14 cellular contexts compared by ENCODE assay signal in the genomic region with DNA sequence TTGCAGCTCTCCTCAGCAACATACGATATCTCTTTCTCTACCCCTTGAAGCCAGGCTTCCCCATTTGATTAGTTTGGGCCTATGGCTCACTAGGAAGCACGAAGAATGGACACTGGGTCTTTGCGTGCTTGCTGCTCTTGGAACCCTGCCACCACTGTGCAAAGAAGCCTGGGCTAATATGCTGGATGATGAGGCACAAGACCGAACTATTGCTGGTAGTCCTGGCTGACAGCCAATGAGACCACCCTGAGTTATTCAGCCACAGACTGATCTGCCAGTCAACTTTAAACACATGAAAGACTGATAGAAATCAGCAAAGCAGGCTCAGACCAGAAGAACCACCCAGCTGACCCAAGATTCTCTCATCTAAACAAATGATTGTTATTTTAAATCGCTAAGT.
A peak's percentile ranks its signal among the peaks of the same experiment; 100 is the strongest.
DNase-seq lines count a peak whose midpoint lies in the region; ATAC-seq and TF ChIP-seq lines count a peak whose summit lies in the region.
"Had no signal": no experiment of that assay in that cellular context is flagged by ENCODE, and none has a peak within 500 bp of the region (broad histone marks: within the 10 kb centered on the region; RNA-seq: fewer than 3 reads in every experiment).

No MANE protein-coding gene starts in this region.

- no peaks in the 10 kb centered on the region for H3K27me3 Mint-ChIP-seq in mesothelial cell of epicardium (ENCODE audit: low read depth)
- H3K27me3 Mint-ChIP-seq: CD4-positive, alpha-beta T cell had no signal

- no peak for TF ChIP-seq RAD21 in IMR-90 (IDR thresholded peaks at IDR 0.05; ENCODE audit: low read length)

- H3K4ac ChIP-seq in IMR-90 (ENCODE audit: low read depth, low read length), result no peak overlapping the region

- no TSS peak for BruUV-seq in IMR-90 (replicated peaks; lab: Mats Ljungman, UMichigan)

- H2AFZ ChIP-seq in IMR-90 (replicated peaks; ENCODE audit: low read length, poor library complexity), result peak overlapping the region; percentile 63
- H2AFZ ChIP-seq: GM23338 had no signal

- in situ Hi-C loops in IMR-90 (cut with MboI; ENCODE audit: low sequenced_read_pairs), result no loop called here

- no peak overlapping the region for H4K5ac ChIP-seq in IMR-90 (ENCODE audit: low read depth, low read length)

- H2AK9ac ChIP-seq in IMR-90 (replicated peaks; ENCODE audit: low read depth, low read length, poor library complexity), result no peak overlapping the region

- H3K27ac Mint-ChIP-seq in mesothelial cell of epicardium, result no peak overlapping the region
- H3K27ac Mint-ChIP-seq: CD4-positive, alpha-beta T cell; GM23338 had no signal

- no peak overlapping the region for H3K9ac ChIP-seq in IMR-90 (ENCODE audit: low read depth, low read length)

- no peaks in the 10 kb centered on the region for H4K20me1 ChIP-seq in IMR-90 (ENCODE audit: insufficient read depth, low read length)

- H3K56ac ChIP-seq in IMR-90 (ENCODE audit: extremely low read depth, insufficient read depth, low read length), result no peak overlapping the region

- H3K4me1 ChIP-seq in BE2C, result peaks cover 5% of the 10 kb centered on the region
- H3K4me1 ChIP-seq in IMR-90 (ENCODE audit: control insufficient read depth, insufficient read depth, low read length), result no peaks in the 10 kb centered on the region
- peaks cover 37% of the 10 kb centered on the region for H3K4me1 ChIP-seq in SJSA1 (replicated peaks)
- H3K4me1 ChIP-seq in foreskin keratinocyte, result no peaks in the 10 kb centered on the region

- H3K36me3 ChIP-seq in BE2C (no peaks in the 10 kb centered on the region), IMR-90 (ENCODE audit: control insufficient read depth, insufficient read depth, low read length) (no peaks in the 10 kb centered on the region), SJSA1 (no peaks in the 10 kb centered on the region)

- H3K14ac ChIP-seq in IMR-90 (replicated peaks; ENCODE audit: low read depth, low read length), result no peak overlapping the region

- DNase-seq in BE2C, result peak; percentile 64
- DNase-seq in IMR-90, result no peak
- DNase-seq in SJSA1 (ENCODE audit: low read depth in 1 of 2, low spot score in 2 of 2), result peak; percentile 69 to 92
- peak; percentile 15 for DNase-seq in brain pericyte (ENCODE audit: low read depth, low spot score)
- DNase-seq in mesothelial cell of epicardium (ENCODE audit: low spot score in 2 of 2, unreplicated experiment in 2 of 2), result no peak
- DNase-seq in SHP77 treated with DMSO at 0.1 percent for 48 hours (lab: John Stamatoyannopoulos, UW), result no peak
- no peak for DNase-seq in foreskin keratinocyte
- DNase-seq: ACHN; Caco-2; CD4-positive, alpha-beta T cell; HCEC 1CT had no signal

- intact Hi-C loops in IMR-90 (cut with micrococcal nuclease), result no loop called here

- no CpG with 5 or more reads among the region's 5 CpGs for WGBS in IMR-90 (ENCODE audit: extremely low coverage in 2 of 2, insufficient read length in 1 of 2), 2 experiments

- CTCF ChIA-PET in IMR-90 (lab: Yijun Ruan, JAX), result interaction anchor here (0.6 kb wide), 1 partner anchor 66 kb away, joined by 4 read pairs; no protein-coding TSS in a partner anchor

- H3K18ac ChIP-seq in IMR-90 (ENCODE audit: low read depth, low read length), result no peak overlapping the region

- dilution Hi-C loops in IMR-90 (cut with HindIII; ENCODE audit: low sequenced_read_pairs, unreplicated experiment), result no loop called here

- H2AK5ac ChIP-seq in IMR-90 (ENCODE audit: low read depth, low read length), result no peak overlapping the region

- no peak overlapping the region for H3K4me2 ChIP-seq in IMR-90 (ENCODE audit: low read depth, low read length)
- H3K4me2 ChIP-seq: GM23338 had no signal

- no peak for TF ChIP-seq POLR2A in IMR-90 (IDR thresholded peaks at IDR 0.05; ENCODE audit: low read depth, low read length)

- H2BK20ac ChIP-seq in IMR-90 (ENCODE audit: low read depth, low read length), result no peak overlapping the region

- H3K9me1 ChIP-seq in IMR-90 (ENCODE audit: insufficient read depth, low read length), result no peaks in the 10 kb centered on the region; the same call in 1 of the 2 replicates

- H3K4me1 Mint-ChIP-seq in mesothelial cell of epicardium, result peaks cover 8% of the 10 kb centered on the region
- H3K4me1 Mint-ChIP-seq: GM23338 had no signal

- H3K9me3 ChIP-seq in BE2C (no peaks in the 10 kb centered on the region), IMR-90 (ENCODE audit: control insufficient read depth, insufficient read depth, low read length) (no peaks in the 10 kb centered on the region), SJSA1 (replicated peaks) (no peaks in the 10 kb centered on the region)
- H3K9me3 ChIP-seq: Caco-2 had no signal

- no peaks in the 10 kb centered on the region for H3K79me1 ChIP-seq in IMR-90 (ENCODE audit: low read depth in 1 of 2, low read length in 2 of 2)

- POLR2A ChIA-PET in IMR-90 (lab: Charles Lee; ENCODE audit: unreplicated experiment), result no interaction called here

- no peaks in the 10 kb centered on the region for H3K27me3 ChIP-seq in BE2C
- no peaks in the 10 kb centered on the region for H3K27me3 ChIP-seq in IMR-90 (ENCODE audit: control insufficient read depth, insufficient read depth, low read length)
- no peaks in the 10 kb centered on the region for H3K27me3 ChIP-seq in SJSA1 (replicated peaks)
- no peaks in the 10 kb centered on the region for H3K27me3 ChIP-seq in foreskin keratinocyte

- H3K36me3 Mint-ChIP-seq in mesothelial cell of epicardium, result no peaks in the 10 kb centered on the region

- no peak overlapping the region for H2BK5ac ChIP-seq in IMR-90 (ENCODE audit: low read depth, low read length, poor library complexity, severe bottlenecking)

- TF ChIP-seq CTCF in BE2C (IDR thresholded peaks at IDR 0.05; ENCODE audit: low read depth, low read length), result no peak
- TF ChIP-seq CTCF in IMR-90 (conservative IDR thresholded peaks at IDR 0.05; ENCODE audit: low read depth, low read length), result no peak
- no peak for TF ChIP-seq CTCF in mesothelial cell of epicardium (IDR thresholded peaks at IDR 0.05; ENCODE audit: unreplicated experiment)
- no peak for TF ChIP-seq CTCF in foreskin keratinocyte (conservative IDR thresholded peaks at IDR 0.05)

- no peak for ATAC-seq in IMR-90 (ENCODE audit: low read depth)
- no peak for ATAC-seq in foreskin keratinocyte
- ATAC-seq: GM23338 had no signal

- no peak overlapping the region for H2BK120ac ChIP-seq in IMR-90 (ENCODE audit: low read depth, low read length)

- no peaks in the 10 kb centered on the region for H3K9me3 Mint-ChIP-seq in mesothelial cell of epicardium
- H3K9me3 Mint-ChIP-seq: CD4-positive, alpha-beta T cell; GM23338 had no signal

- no peak overlapping the region for H4K8ac ChIP-seq in IMR-90 (ENCODE audit: low read depth in 2 of 2, low read length in 2 of 2)

- no peak overlapping the region for H3K4me3 Mint-ChIP-seq in mesothelial cell of epicardium
- H3K4me3 Mint-ChIP-seq: CD4-positive, alpha-beta T cell; GM23338 had no signal

- H3K27ac ChIP-seq in IMR-90 (ENCODE audit: insufficient read depth, low read length), result no peak overlapping the region
- H3K27ac ChIP-seq in SJSA1, result no peak overlapping the region
- H3K27ac ChIP-seq in foreskin keratinocyte, result no peak overlapping the region
- H3K27ac ChIP-seq: C4-2B, HL-60 had no signal

- no peak overlapping the region for H3K4me3 ChIP-seq in BE2C (ENCODE audit: low read depth, low read length)
- H3K4me3 ChIP-seq in IMR-90 (ENCODE audit: insufficient read depth, low read depth, low read length), result no peak overlapping the region
- H3K4me3 ChIP-seq in SJSA1, result no peak overlapping the region
- H3K4me3 ChIP-seq: GM23338 had no signal

- H4K91ac ChIP-seq in IMR-90 (ENCODE audit: insufficient read depth, low read depth, low read length), result no peak overlapping the region

- no peak overlapping the region for H2BK15ac ChIP-seq in IMR-90 (ENCODE audit: low read depth, low read length)

- no peak overlapping the region for H3K23ac ChIP-seq in IMR-90 (ENCODE audit: low read depth, low read length)

TF ChIP-seq in IMR-90, 13 proteins besides CTCF, POLR2A, EP300 and RAD21:
- no peak for TF ChIP-seq MAZ (IDR thresholded peaks at IDR 0.05; ENCODE audit: borderline replicate concordance, low read depth, low read length)
- no peak for TF ChIP-seq CEBPB (IDR thresholded peaks at IDR 0.05; ENCODE audit: low read depth, low read length)

Comparison
In these comparisons a context has a peak if more than half of its experiments do, and no peak if none do; other contexts are left out.
1. DNase-seq: peak in BE2C (single experiment), SJSA1 (2 of 2) and brain pericyte (single experiment); none in IMR-90 (single experiment), mesothelial cell of epicardium (0 of 2), SHP77 treated with DMSO at 0.1 percent for 48 hours (single experiment) and foreskin keratinocyte (0 of 2).